Comparison of ENCODE assay signal across 1 cellular context in genomic region chr6:63295553-63295952, GRCh38.
TF ChIP-seq lines count a peak whose summit lies in the region.

No MANE protein-coding gene starts in this region.

TF ChIP-seq in SK-N-SH treated with all-trans-retinoic acid at 6 μM for 48 hours, 23 proteins besides CTCF, POLR2A, EP300 and RAD21 (continued from another document):
- TF ChIP-seq CSRNP3 (CRISPR knock-in tag; IDR thresholded peaks at IDR 0.05) (no peak), BACH2 (CRISPR knock-in tag; IDR thresholded peaks at IDR 0.05; ENCODE audit: borderline replicate concordance) (no peak), PATZ1 (CRISPR knock-in tag; IDR thresholded peaks at IDR 0.05; ENCODE audit: borderline replicate concordance) (no peak), TOX (CRISPR knock-in tag; IDR thresholded peaks at IDR 0.05; ENCODE audit: borderline replicate concordance) (no peak), ISL1 (CRISPR knock-in tag; IDR thresholded peaks at IDR 0.05) (no peak), ZC3H10 (CRISPR knock-in tag; IDR thresholded peaks at IDR 0.05) (no peak), TCF4 (CRISPR knock-in tag; IDR thresholded peaks at IDR 0.05; ENCODE audit: borderline replicate concordance) (no peak), CSDC2 (CRISPR knock-in tag; IDR thresholded peaks at IDR 0.05) (no peak)
